In genomic region chr11:110761994-110762393, GRCh38 we compare ENCODE assay signal across 18 cellular contexts. TPM values are rescaled to one million over a fixed set of nuclear protein-coding genes. Genes with fewer than 3 reads are reported as not detected.
"Had no signal": no experiment of that assay in that cellular context is flagged by ENCODE, and none has a peak within 500 bp of the region (broad histone marks: within the 10 kb centered on the region; RNA-seq: fewer than 3 reads in every experiment).

No MANE protein-coding gene starts in this region.

- H3K27ac Mint-ChIP-seq: activated CD4-positive, alpha-beta T cell treated with anti-CD3 and anti-CD28 coated beads, Interleukin-2, amount 10 ng/mL, durations not matched to agents 7 days and 5 days; activated naive CD8-positive, alpha-beta T cell treated with anti-CD3 and anti-CD28 coated beads for 36 hours; neural progenitor cell; stimulated activated naive CD8-positive, alpha-beta T cell treated with anti-CD3 and anti-CD28 coated beads, Interleukin-15, amount 100 ng/mL, for 72 hours had no signal

- H3K36me3 Mint-ChIP-seq: activated naive CD8-positive, alpha-beta T cell treated with anti-CD3 and anti-CD28 coated beads for 36 hours; brain; neural progenitor cell had no signal

- H3K27me3 Mint-ChIP-seq: brain had no signal

- H2AFZ ChIP-seq: neural progenitor cell had no signal

- H3K27ac ChIP-seq: coronary artery, neural progenitor cell, ovary, spleen had no signal

- H3K4me1 Mint-ChIP-seq: activated CD4-positive, alpha-beta T cell treated with anti-CD3 and anti-CD28 coated beads, Interleukin-2, amount 10 ng/mL, durations not matched to agents 7 days and 5 days; activated naive CD8-positive, alpha-beta T cell treated with anti-CD3 and anti-CD28 coated beads for 36 hours; central memory CD8-positive, alpha-beta T cell; stimulated activated naive CD8-positive, alpha-beta T cell treated with anti-CD3 and anti-CD28 coated beads, Interleukin-15, amount 100 ng/mL, for 72 hours had no signal

- H3K4me2 ChIP-seq: neural progenitor cell had no signal

- H3K9ac ChIP-seq: neural progenitor cell had no signal

- FAIRE-seq: keratinocyte had no signal

- DNase-seq: activated CD4-positive, alpha-beta T cell treated with anti-CD3 and anti-CD28 coated beads, Interleukin-2, amount 10 ng/mL, durations not matched to agents 7 days and 5 days; activated CD4-positive, CD25-positive, alpha-beta regulatory T cell; activated CD8-positive, alpha-beta memory T cell treated with anti-CD3 and anti-CD28 coated beads, Interleukin-2, amount 50 U/mL, for 48 hours; activated gamma-delta T cell treated with Interleukin-2 at 50 U/mL for 16 hours; activated naive CD8-positive, alpha-beta T cell treated with anti-CD3 and anti-CD28 coated beads for 36 hours; amygdala; effector CD4-positive, alpha-beta T cell; hippocampal formation; ovary; sigmoid colon; spleen; stimulated activated naive CD8-positive, alpha-beta T cell treated with anti-CD3 and anti-CD28 coated beads, Interleukin-15, amount 100 ng/mL, for 72 hours had no signal

- ATAC-seq: left lobe of liver; stimulated activated naive CD8-positive, alpha-beta T cell treated with anti-CD3 and anti-CD28 coated beads, Interleukin-15, amount 100 ng/mL, for 72 hours had no signal

- H3K9me3 ChIP-seq: ovary, sigmoid colon, spleen had no signal

- H3K4me3 Mint-ChIP-seq: activated CD4-positive, alpha-beta T cell treated with anti-CD3 and anti-CD28 coated beads, Interleukin-2, amount 10 ng/mL, durations not matched to agents 7 days and 5 days; activated naive CD8-positive, alpha-beta T cell treated with anti-CD3 and anti-CD28 coated beads for 36 hours; brain; central memory CD8-positive, alpha-beta T cell; neural progenitor cell; stimulated activated naive CD8-positive, alpha-beta T cell treated with anti-CD3 and anti-CD28 coated beads, Interleukin-15, amount 100 ng/mL, for 72 hours had no signal

- H3K9me3 Mint-ChIP-seq: activated CD4-positive, alpha-beta T cell treated with anti-CD3 and anti-CD28 coated beads, Interleukin-2, amount 10 ng/mL, durations not matched to agents 7 days and 5 days; activated naive CD8-positive, alpha-beta T cell treated with anti-CD3 and anti-CD28 coated beads for 36 hours; brain; central memory CD8-positive, alpha-beta T cell; neural progenitor cell; stimulated activated naive CD8-positive, alpha-beta T cell treated with anti-CD3 and anti-CD28 coated beads, Interleukin-15, amount 100 ng/mL, for 72 hours had no signal

- H3K36me3 ChIP-seq: neural progenitor cell, ovary, sigmoid colon, spleen had no signal

- H3K27me3 ChIP-seq: neural progenitor cell, ovary, sigmoid colon, spleen had no signal

- H3K4me3 ChIP-seq: coronary artery, neural progenitor cell, ovary, sigmoid colon, spleen had no signal

- H3K4me1 ChIP-seq: neural progenitor cell had no signal

RNA-seq across cellular contexts. Expression of gene ARHGAP20, which starts 49.8 kb away (rescaled TPM):
- total RNA-seq: activated CD4-positive, alpha-beta T cell treated with anti-CD3 and anti-CD28 coated beads, Interleukin-2, amount 10 ng/mL, durations not matched to agents 7 days and 5 days had no signal
- polyA plus RNA-seq: keratinocyte had no signal
